In the genomic region with DNA sequence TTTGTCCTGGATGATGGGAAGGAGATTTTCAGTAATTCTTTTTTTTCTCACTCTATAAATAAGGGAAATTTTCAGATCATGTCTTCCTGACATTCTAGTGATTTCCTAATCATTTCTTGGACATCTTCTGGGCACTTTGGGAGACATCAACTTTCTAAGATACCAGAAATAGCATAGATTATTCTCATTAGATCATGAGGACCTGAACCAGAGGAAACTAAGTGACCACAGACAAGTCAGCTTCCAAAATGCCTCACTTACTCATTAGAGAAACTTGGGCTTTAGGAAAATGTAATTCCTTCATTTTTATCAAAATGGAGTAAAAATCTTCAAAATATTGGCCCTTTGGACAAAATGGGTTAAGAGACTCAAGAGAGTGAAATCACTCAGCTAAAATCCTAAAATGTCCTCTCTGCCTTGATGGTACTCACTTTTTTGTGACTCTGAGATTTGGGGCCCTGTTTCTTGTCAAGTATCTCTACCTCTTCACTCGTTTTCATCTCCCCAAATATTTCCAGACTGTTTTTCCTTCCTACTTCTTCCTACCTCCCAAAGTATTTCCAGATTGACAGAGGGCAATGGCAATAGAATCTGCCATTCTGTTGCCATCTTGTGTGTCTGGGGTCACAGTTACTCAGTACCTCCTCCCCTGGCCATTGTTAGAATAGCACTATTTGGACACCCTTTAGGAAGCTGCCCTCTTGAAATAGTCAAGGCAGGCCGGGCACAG, we compare ENCODE assay signal across 1 cellular context.
TF ChIP-seq lines count a peak whose summit lies in the region.

No MANE protein-coding gene starts in this region.

TF ChIP-seq in H1, 55 proteins besides CTCF, POLR2A, EP300 and RAD21:
- TF ChIP-seq TCF12 (IDR thresholded peaks at IDR 0.05; ENCODE audit: low read depth, low read length) (no peak), ZNF274 (IDR thresholded peaks at IDR 0.05; ENCODE audit: borderline replicate concordance, extremely low read depth, low read length) (no peak), TEAD4 (IDR thresholded peaks at IDR 0.05; ENCODE audit: low read depth, low read length) (no peak), FOSL1 (IDR thresholded peaks at IDR 0.05; ENCODE audit: insufficient read depth, low read depth, low read length) (no peak), NANOG (IDR thresholded peaks at IDR 0.05; ENCODE audit: insufficient read depth, low read depth, low read length, poor library complexity, severe bottlenecking) (no peak), EGR1 (IDR thresholded peaks at IDR 0.05; ENCODE audit: borderline replicate concordance, low read depth, low read length) (no peak), CREB1 (IDR thresholded peaks at IDR 0.05) (no peak), JUND (IDR thresholded peaks at IDR 0.05; ENCODE audit: low read length) (no peak)
